In the genomic region with DNA sequence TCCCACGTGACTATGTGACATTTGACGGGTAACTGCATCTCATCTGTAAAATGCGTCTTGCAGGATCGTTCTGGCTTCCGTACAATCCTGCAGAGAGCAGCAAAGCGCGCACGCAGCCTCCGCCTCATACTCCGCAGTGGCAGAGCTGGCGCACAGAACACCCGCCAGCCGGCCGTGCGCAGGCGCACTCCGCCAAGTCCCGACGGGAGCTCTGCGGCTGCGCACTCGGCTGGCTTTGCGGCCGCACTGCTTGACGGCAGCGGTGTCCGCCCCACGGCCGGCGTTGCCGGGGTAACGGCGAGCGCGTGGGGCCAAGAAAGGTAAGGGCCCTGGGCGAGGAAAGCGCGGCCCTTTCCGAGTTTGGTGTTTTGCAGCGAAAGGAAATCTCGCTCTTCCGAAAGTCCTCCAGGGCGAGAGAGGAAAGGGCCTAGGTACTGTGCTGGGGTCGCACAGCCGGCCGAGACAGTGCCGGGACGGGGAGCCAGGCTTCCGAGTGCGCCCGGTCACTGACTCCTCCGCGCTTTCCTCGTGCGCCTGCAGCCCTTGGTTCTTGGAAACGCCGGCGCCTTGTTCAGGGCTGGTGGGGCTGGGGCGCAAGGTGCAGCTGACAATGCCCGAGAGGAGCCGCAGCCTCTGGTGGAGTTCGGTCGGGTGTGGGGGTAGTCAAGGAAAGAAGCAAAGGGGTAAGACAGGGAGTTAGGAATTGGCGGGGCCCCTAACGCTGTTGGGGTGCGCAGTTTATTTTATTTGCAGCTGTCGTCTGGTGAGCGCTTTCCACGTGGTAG, we compare ENCODE assay signal across 1 cellular context.
TF ChIP-seq lines count a peak whose summit lies in the region.

A gene (plus strand): TSS at position 283 of the 785 bp plus-strand sequence. CDS start 5,321 bp downstream, outside the sequence.

TF ChIP-seq in HepG2, 621 proteins besides CTCF, POLR2A, EP300 and RAD21 (continued from another document and continues in another):
- TF ChIP-seq, protein P1, sequence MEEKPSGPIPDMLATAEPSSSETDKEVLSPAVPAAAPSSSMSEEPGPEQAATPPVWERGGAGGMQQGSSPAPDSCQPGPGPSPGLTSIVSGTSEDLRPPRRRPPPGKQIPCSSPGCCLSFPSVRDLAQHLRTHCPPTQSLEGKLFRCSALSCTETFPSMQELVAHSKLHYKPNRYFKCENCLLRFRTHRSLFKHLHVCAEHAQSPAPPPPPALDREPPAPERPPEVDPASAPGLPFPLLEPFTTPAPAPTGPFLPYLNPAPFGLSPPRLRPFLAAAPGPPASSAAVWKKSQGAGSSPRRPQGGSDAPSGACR (CRISPR knock-in tag; IDR thresholded peaks at IDR 0.05) = peak; percentile 88
- no peak for TF ChIP-seq NFYC (CRISPR knock-in tag; IDR thresholded peaks at IDR 0.05)
- peak; percentile 95 for TF ChIP-seq ZNF501 (CRISPR knock-in tag; IDR thresholded peaks at IDR 0.05)
- TF ChIP-seq ZNF569 (CRISPR knock-in tag; IDR thresholded peaks at IDR 0.05; ENCODE audit: borderline replicate concordance) = no peak
- TF ChIP-seq, protein P2, sequence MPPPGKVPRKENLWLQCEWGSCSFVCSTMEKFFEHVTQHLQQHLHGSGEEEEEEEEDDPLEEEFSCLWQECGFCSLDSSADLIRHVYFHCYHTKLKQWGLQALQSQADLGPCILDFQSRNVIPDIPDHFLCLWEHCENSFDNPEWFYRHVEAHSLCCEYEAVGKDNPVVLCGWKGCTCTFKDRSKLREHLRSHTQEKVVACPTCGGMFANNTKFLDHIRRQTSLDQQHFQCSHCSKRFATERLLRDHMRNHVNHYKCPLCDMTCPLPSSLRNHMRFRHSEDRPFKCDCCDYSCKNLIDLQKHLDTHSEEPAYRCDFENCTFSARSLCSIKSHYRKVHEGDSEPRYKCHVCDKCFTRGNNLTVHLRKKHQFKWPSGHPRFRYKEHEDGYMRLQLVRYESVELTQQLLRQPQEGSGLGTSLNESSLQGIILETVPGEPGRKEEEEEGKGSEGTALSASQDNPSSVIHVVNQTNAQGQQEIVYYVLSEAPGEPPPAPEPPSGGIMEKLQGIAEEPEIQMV (CRISPR knock-in tag; IDR thresholded peaks at IDR 0.05; ENCODE audit: low read depth) = 0 out of 2 replicates have a peak, but pooled peaks have one; percentile 65
- TF ChIP-seq CEBPG (CRISPR knock-in tag; IDR thresholded peaks at IDR 0.05) = peak; percentile 25; the same call in 1 of the 2 replicates
- TF ChIP-seq, protein P3, sequence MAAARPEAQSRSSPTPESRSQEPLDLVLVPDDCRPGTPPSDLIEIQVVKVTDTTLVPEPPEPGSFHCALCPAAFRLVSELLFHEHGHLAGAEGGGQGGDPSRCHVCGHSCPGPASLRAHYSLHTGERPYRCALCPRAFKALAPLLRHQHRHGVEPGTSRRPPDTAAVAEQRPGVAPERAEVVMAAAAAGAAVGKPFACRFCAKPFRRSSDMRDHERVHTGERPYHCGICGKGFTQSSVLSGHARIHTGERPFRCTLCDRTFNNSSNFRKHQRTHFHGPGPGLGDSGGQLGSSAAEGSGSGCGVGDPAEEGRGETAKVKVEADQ (CRISPR knock-in tag; IDR thresholded peaks at IDR 0.05; ENCODE audit: borderline replicate concordance) = no peak
- TF ChIP-seq, protein P4, sequence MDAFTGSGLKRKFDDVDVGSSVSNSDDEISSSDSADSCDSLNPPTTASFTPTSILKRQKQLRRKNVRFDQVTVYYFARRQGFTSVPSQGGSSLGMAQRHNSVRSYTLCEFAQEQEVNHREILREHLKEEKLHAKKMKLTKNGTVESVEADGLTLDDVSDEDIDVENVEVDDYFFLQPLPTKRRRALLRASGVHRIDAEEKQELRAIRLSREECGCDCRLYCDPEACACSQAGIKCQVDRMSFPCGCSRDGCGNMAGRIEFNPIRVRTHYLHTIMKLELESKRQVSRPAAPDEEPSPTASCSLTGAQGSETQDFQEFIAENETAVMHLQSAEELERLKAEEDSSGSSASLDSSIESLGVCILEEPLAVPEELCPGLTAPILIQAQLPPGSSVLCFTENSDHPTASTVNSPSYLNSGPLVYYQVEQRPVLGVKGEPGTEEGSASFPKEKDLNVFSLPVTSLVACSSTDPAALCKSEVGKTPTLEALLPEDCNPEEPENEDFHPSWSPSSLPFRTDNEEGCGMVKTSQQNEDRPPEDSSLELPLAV (CRISPR knock-in tag; conservative IDR thresholded peaks at IDR 0.05; ENCODE audit: low read depth) = no peak
- TF ChIP-seq GATA4 (IDR thresholded peaks at IDR 0.05; ENCODE audit: borderline replicate concordance, low read depth) = no peak
- no peak for TF ChIP-seq MAFF (IDR thresholded peaks at IDR 0.05; ENCODE audit: low read depth, low read length)
- TF ChIP-seq MIXL1 (CRISPR knock-in tag; IDR thresholded peaks at IDR 0.05) = peak; percentile 41; the same call in 1 of the 2 replicates
- no peak; the same call in 1 of the 2 replicates for TF ChIP-seq HMG20A (CRISPR knock-in tag; IDR thresholded peaks at IDR 0.05; ENCODE audit: borderline replicate concordance)
- TF ChIP-seq ONECUT2 (CRISPR knock-in tag; IDR thresholded peaks at IDR 0.05) = no peak
- TF ChIP-seq MIER3 (CRISPR knock-in tag; IDR thresholded peaks at IDR 0.05; ENCODE audit: borderline replicate concordance) = peak; percentile 53; the same call in 1 of the 2 replicates
- TF ChIP-seq, protein P5, sequence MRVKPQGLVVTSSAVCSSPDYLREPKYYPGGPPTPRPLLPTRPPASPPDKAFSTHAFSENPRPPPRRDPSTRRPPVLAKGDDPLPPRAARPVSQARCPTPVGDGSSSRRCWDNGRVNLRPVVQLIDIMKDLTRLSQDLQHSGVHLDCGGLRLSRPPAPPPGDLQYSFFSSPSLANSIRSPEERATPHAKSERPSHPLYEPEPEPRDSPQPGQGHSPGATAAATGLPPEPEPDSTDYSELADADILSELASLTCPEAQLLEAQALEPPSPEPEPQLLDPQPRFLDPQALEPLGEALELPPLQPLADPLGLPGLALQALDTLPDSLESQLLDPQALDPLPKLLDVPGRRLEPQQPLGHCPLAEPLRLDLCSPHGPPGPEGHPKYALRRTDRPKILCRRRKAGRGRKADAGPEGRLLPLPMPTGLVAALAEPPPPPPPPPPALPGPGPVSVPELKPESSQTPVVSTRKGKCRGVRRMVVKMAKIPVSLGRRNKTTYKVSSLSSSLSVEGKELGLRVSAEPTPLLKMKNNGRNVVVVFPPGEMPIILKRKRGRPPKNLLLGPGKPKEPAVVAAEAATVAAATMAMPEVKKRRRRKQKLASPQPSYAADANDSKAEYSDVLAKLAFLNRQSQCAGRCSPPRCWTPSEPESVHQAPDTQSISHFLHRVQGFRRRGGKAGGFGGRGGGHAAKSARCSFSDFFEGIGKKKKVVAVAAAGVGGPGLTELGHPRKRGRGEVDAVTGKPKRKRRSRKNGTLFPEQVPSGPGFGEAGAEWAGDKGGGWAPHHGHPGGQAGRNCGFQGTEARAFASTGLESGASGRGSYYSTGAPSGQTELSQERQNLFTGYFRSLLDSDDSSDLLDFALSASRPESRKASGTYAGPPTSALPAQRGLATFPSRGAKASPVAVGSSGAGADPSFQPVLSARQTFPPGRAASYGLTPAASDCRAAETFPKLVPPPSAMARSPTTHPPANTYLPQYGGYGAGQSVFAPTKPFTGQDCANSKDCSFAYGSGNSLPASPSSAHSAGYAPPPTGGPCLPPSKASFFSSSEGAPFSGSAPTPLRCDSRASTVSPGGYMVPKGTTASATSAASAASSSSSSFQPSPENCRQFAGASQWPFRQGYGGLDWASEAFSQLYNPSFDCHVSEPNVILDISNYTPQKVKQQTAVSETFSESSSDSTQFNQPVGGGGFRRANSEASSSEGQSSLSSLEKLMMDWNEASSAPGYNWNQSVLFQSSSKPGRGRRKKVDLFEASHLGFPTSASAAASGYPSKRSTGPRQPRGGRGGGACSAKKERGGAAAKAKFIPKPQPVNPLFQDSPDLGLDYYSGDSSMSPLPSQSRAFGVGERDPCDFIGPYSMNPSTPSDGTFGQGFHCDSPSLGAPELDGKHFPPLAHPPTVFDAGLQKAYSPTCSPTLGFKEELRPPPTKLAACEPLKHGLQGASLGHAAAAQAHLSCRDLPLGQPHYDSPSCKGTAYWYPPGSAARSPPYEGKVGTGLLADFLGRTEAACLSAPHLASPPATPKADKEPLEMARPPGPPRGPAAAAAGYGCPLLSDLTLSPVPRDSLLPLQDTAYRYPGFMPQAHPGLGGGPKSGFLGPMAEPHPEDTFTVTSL (CRISPR knock-in tag; IDR thresholded peaks at IDR 0.05; ENCODE audit: borderline replicate concordance) = no peak
- no peak for TF ChIP-seq ZNF44 (CRISPR knock-in tag; IDR thresholded peaks at IDR 0.05)
- TF ChIP-seq, protein P6, sequence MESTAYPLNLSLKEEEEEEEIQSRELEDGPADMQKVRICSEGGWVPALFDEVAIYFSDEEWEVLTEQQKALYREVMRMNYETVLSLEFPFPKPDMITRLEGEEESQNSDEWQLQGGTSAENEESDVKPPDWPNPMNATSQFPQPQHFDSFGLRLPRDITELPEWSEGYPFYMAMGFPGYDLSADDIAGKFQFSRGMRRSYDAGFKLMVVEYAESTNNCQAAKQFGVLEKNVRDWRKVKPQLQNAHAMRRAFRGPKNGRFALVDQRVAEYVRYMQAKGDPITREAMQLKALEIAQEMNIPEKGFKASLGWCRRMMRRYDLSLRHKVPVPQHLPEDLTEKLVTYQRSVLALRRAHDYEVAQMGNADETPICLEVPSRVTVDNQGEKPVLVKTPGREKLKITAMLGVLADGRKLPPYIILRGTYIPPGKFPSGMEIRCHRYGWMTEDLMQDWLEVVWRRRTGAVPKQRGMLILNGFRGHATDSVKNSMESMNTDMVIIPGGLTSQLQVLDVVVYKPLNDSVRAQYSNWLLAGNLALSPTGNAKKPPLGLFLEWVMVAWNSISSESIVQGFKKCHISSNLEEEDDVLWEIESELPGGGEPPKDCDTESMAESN (CRISPR knock-in tag; conservative IDR thresholded peaks at IDR 0.05) = peak; percentile 83
- TF ChIP-seq, protein P7, sequence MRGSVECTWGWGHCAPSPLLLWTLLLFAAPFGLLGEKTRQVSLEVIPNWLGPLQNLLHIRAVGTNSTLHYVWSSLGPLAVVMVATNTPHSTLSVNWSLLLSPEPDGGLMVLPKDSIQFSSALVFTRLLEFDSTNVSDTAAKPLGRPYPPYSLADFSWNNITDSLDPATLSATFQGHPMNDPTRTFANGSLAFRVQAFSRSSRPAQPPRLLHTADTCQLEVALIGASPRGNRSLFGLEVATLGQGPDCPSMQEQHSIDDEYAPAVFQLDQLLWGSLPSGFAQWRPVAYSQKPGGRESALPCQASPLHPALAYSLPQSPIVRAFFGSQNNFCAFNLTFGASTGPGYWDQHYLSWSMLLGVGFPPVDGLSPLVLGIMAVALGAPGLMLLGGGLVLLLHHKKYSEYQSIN (CRISPR knock-in tag; IDR thresholded peaks at IDR 0.05; ENCODE audit: borderline replicate concordance) = no peak
- TF ChIP-seq, protein P8, sequence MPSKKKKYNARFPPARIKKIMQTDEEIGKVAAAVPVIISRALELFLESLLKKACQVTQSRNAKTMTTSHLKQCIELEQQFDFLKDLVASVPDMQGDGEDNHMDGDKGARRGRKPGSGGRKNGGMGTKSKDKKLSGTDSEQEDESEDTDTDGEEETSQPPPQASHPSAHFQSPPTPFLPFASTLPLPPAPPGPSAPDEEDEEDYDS (CRISPR knock-in tag; IDR thresholded peaks at IDR 0.05) = peak; percentile 65
- peak; percentile 70; the same call in 1 of the 2 replicates for TF ChIP-seq ZNF564 (CRISPR knock-in tag; IDR thresholded peaks at IDR 0.05)
- TF ChIP-seq, protein P9, sequence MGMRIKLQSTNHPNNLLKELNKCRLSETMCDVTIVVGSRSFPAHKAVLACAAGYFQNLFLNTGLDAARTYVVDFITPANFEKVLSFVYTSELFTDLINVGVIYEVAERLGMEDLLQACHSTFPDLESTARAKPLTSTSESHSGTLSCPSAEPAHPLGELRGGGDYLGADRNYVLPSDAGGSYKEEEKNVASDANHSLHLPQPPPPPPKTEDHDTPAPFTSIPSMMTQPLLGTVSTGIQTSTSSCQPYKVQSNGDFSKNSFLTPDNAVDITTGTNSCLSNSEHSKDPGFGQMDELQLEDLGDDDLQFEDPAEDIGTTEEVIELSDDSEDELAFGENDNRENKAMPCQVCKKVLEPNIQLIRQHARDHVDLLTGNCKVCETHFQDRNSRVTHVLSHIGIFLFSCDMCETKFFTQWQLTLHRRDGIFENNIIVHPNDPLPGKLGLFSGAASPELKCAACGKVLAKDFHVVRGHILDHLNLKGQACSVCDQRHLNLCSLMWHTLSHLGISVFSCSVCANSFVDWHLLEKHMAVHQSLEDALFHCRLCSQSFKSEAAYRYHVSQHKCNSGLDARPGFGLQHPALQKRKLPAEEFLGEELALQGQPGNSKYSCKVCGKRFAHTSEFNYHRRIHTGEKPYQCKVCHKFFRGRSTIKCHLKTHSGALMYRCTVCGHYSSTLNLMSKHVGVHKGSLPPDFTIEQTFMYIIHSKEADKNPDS (CRISPR knock-in tag; IDR thresholded peaks at IDR 0.05) = peak; percentile 79; the same call in 1 of the 2 replicates
- TF ChIP-seq ZNF652 (CRISPR knock-in tag; IDR thresholded peaks at IDR 0.05; ENCODE audit: borderline replicate concordance, low read depth) = no peak
- TF ChIP-seq PCBP1 (IDR thresholded peaks at IDR 0.05; ENCODE audit: borderline replicate concordance, low read depth, low read length) = no peak
- TF ChIP-seq ZNF496 (CRISPR knock-in tag; IDR thresholded peaks at IDR 0.05; ENCODE audit: insufficient replicate concordance) = no peak
- peak; percentile 13; the same call in 1 of the 2 replicates for TF ChIP-seq ZBTB1 (CRISPR knock-in tag; IDR thresholded peaks at IDR 0.05; ENCODE audit: borderline replicate concordance)
- peak; percentile 45; the same call in 1 of the 2 replicates for TF ChIP-seq HIVEP1 (CRISPR knock-in tag; IDR thresholded peaks at IDR 0.05)
- TF ChIP-seq BRCA1 (CRISPR knock-in tag; IDR thresholded peaks at IDR 0.05) = no peak
- peak; percentile 87 for TF ChIP-seq BORCS8-MEF2B (CRISPR knock-in tag; IDR thresholded peaks at IDR 0.05)
- 0 out of 2 replicates have a peak, but pooled peaks have one; percentile 5 for TF ChIP-seq SOX5 (CRISPR knock-in tag; IDR thresholded peaks at IDR 0.05; ENCODE audit: borderline replicate concordance)
- TF ChIP-seq SETDB1 (CRISPR knock-in tag; IDR thresholded peaks at IDR 0.05; ENCODE audit: borderline replicate concordance) = no peak
- TF ChIP-seq AKAP8 (CRISPR knock-in tag; IDR thresholded peaks at IDR 0.05) = peak; percentile 53; the same call in 1 of the 2 replicates
- TF ChIP-seq ZNF761 (CRISPR knock-in tag; conservative IDR thresholded peaks at IDR 0.05) = no peak; the same call in 1 of the 2 replicates
- TF ChIP-seq NFKB2 (CRISPR knock-in tag; IDR thresholded peaks at IDR 0.05; ENCODE audit: borderline replicate concordance) = peak; percentile 21; the same call in 1 of the 2 replicates
- TF ChIP-seq, protein P10, sequence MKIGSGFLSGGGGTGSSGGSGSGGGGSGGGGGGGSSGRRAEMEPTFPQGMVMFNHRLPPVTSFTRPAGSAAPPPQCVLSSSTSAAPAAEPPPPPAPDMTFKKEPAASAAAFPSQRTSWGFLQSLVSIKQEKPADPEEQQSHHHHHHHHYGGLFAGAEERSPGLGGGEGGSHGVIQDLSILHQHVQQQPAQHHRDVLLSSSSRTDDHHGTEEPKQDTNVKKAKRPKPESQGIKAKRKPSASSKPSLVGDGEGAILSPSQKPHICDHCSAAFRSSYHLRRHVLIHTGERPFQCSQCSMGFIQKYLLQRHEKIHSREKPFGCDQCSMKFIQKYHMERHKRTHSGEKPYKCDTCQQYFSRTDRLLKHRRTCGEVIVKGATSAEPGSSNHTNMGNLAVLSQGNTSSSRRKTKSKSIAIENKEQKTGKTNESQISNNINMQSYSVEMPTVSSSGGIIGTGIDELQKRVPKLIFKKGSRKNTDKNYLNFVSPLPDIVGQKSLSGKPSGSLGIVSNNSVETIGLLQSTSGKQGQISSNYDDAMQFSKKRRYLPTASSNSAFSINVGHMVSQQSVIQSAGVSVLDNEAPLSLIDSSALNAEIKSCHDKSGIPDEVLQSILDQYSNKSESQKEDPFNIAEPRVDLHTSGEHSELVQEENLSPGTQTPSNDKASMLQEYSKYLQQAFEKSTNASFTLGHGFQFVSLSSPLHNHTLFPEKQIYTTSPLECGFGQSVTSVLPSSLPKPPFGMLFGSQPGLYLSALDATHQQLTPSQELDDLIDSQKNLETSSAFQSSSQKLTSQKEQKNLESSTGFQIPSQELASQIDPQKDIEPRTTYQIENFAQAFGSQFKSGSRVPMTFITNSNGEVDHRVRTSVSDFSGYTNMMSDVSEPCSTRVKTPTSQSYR (CRISPR knock-in tag; IDR thresholded peaks at IDR 0.05; ENCODE audit: borderline replicate concordance) = no peak
- peak; percentile 57; the same call in 1 of the 2 replicates for TF ChIP-seq CC2D1A (CRISPR knock-in tag; IDR thresholded peaks at IDR 0.05)
